9 cellular contexts compared by ENCODE assay signal in genomic region chr11:27698872-27699241, GRCh38. TPM values are rescaled to one million over a fixed set of nuclear protein-coding genes. Genes with fewer than 3 reads are reported as not detected.
DNase-seq lines count a peak whose midpoint lies in the region; FAIRE-seq and TF ChIP-seq lines count a peak whose summit lies in the region.
"Had no signal": no experiment of that assay in that cellular context is flagged by ENCODE, and none has a peak within 500 bp of the region (broad histone marks: within the 10 kb centered on the region; RNA-seq: fewer than 3 reads in every experiment).

No MANE protein-coding gene starts in this region.

- no peaks in the 10 kb centered on the region for H3F3A ChIP-seq in smooth muscle cell (ENCODE audit: low read depth)

- H3K4me1 ChIP-seq in smooth muscle cell (ENCODE audit: low read depth): peaks cover 40% of the 10 kb centered on the region

- H3K79me2 ChIP-seq in smooth muscle cell (ENCODE audit: low read depth): peaks cover 5% of the 10 kb centered on the region

- H3K36me3 ChIP-seq in smooth muscle cell (ENCODE audit: low read depth): no peaks in the 10 kb centered on the region

- no peak for TF ChIP-seq POLR2A in H54 (IDR thresholded peaks at IDR 0.05; ENCODE audit: low read depth, low read length)

- peak; percentile 94 for TF ChIP-seq CTCF in smooth muscle cell (IDR thresholded peaks at IDR 0.05; ENCODE audit: borderline replicate concordance, insufficient read depth, poor library complexity, severe bottlenecking)

- peaks cover 17% of the 10 kb centered on the region for H3K27me3 ChIP-seq in smooth muscle cell (ENCODE audit: low read depth)

- H3K4me3 ChIP-seq in iPS-11a (ENCODE audit: low read depth, low read length): peak overlapping the region; percentile 60
- H3K4me3 ChIP-seq in smooth muscle cell: peak overlapping the region; percentile 65

- H3K9me3 ChIP-seq in smooth muscle cell (replicated peaks; ENCODE audit: low read depth): no peaks in the 10 kb centered on the region

- H2AFZ ChIP-seq in smooth muscle cell (ENCODE audit: low read depth): peak overlapping the region; percentile 91

- peak; percentile 60 to 87 (median 76) for DNase-seq in NCI-H1417 (lab: John Stamatoyannopoulos, UW)
- DNase-seq in NCI-H1417 treated with DMSO at 0.1 percent for 48 hours (lab: John Stamatoyannopoulos, UW): no peak
- DNase-seq in H54 (ENCODE audit: insufficient read length, low spot score): peak; percentile 69
- peak; percentile 82 for DNase-seq in LHCN-M2 (ENCODE audit: low read depth)
- DNase-seq in SW480 (ENCODE audit: low spot score): peak; percentile 86
- DNase-seq in astrocyte of the hippocampus (ENCODE audit: low read depth, low spot score): peak; percentile 97
- peak; percentile 73 for DNase-seq in smooth muscle cell (lab: John Stamatoyannopoulos, UW; ENCODE audit: unreplicated experiment)

- WGBS in smooth muscle cell (ENCODE audit: low lambda C conversion rate): 3% methylated on average over 13 of the region's 18 CpGs

- peak overlapping the region; percentile 47 for H3K9ac ChIP-seq in smooth muscle cell (ENCODE audit: low read depth)

- H3K4me2 ChIP-seq in smooth muscle cell: peak overlapping the region; percentile 91

- no peaks in the 10 kb centered on the region for H4K20me1 ChIP-seq in smooth muscle cell (ENCODE audit: low read depth)

- no peak overlapping the region for H3K27ac ChIP-seq in smooth muscle cell (ENCODE audit: low read depth)

- FAIRE-seq in H54 (lab: Jason Lieb, UNC): peak; percentile 43
- FAIRE-seq: A204.1 had no signal

RNA-seq across cellular contexts. Expression of gene BDNF, which starts 1.4 kb away (rescaled TPM):
- total RNA-seq in LHCN-M2 (2014; rRNA removed) (2.8 and 3.1 TPM in 2 replicates), smooth muscle cell (8.2 and 8.3 TPM in 2 replicates)
- polyA plus RNA-seq in LHCN-M2 (2012): 2.0 TPM
- 5.6 and 7.3 TPM in 2 replicates for polyA plus RNA-seq in smooth muscle cell
